In the genomic region with DNA sequence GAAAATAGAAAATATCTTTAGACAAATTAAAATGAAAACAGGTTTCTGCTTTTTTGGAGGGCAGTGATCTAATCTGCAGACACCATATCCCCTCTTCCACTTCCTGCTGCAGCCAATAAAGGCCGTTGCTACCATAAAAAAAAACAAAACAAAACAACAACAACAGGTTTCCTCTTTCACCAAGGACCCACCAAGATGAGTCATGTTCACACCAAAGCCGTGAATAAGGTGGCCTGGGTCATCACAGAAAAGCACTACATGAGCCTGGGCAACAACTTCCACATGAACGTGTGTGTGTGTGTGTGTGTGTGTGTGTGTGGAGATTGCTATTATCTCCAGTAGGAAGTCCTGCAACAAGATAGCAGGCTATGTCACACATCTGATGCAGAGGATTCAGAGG, we compare ENCODE assay signal across 13 cellular contexts. TPM values are rescaled to one million over a fixed set of nuclear protein-coding genes. Genes with fewer than 3 reads are reported as not detected.
DNase-seq lines count a peak whose midpoint lies in the region; ATAC-seq and TF ChIP-seq lines count a peak whose summit lies in the region.
"Had no signal": no experiment of that assay in that cellular context is flagged by ENCODE, and none has a peak within 500 bp of the region (broad histone marks: within the 10 kb centered on the region; RNA-seq: fewer than 3 reads in every experiment).

No MANE protein-coding gene starts in this region.

- intact Hi-C loops in CD14-positive monocyte (cut with micrococcal nuclease) (loop anchor here in 1 of 2 donors (2.0 kb wide), 1 partner anchor 19 kb away; no protein-coding TSS in a partner anchor), colonic mucosa (cut with DNase I) (no loop called here)

- H3K4me1 ChIP-seq in endodermal cell (ENCODE audit: control insufficient read depth, insufficient read depth, low read length) (no peaks in the 10 kb centered on the region), colonic mucosa (no peaks in the 10 kb centered on the region)

- CTCF ChIA-PET in RWPE1 (lab: Yijun Ruan, JAX) = no interaction called here

- peak; percentile 81 for DNase-seq in CD14-positive monocyte (ENCODE audit: low spot score)
- DNase-seq in endodermal cell = peak; percentile 79
- DNase-seq in RWPE1 (ENCODE audit: low spot score) = no peak
- no peak for DNase-seq in colonic mucosa
- DNase-seq in NCI-H82 treated with DMSO at 0.1 percent for 48 hours (lab: John Stamatoyannopoulos, UW; ENCODE audit: unreplicated experiment) = no peak
- DNase-seq: C1 segment of cervical spinal cord, NCI-H526 had no signal

- ATAC-seq in GM19351 (IDR thresholded peaks at IDR 0.05; ENCODE audit: unreplicated experiment) = peak; percentile 82
- peak; percentile 87 for ATAC-seq in HG03442 (IDR thresholded peaks at IDR 0.05; ENCODE audit: unreplicated experiment)
- no peak for ATAC-seq in HG02678 (IDR thresholded peaks at IDR 0.05; ENCODE audit: unreplicated experiment)

- TF ChIP-seq CTCF in CD14-positive monocyte (IDR thresholded peaks at IDR 0.05) = no peak
- TF ChIP-seq CTCF in endodermal cell (conservative IDR thresholded peaks at IDR 0.05) = no peak
- TF ChIP-seq CTCF in RWPE1 (conservative IDR thresholded peaks at IDR 0.05; ENCODE audit: low read depth) = no peak
- no peak for TF ChIP-seq CTCF in colonic mucosa (IDR thresholded peaks at IDR 0.05)

- peak overlapping the region in 4 of 7 donors; percentile 27 to 76 (median 47) for H3K27ac Mint-ChIP-seq in CD14-positive monocyte
- H3K27ac Mint-ChIP-seq in endodermal cell = no peak overlapping the region
- H3K27ac Mint-ChIP-seq: activated naive CD8-positive, alpha-beta T cell; memory B cell had no signal

- H3K9me3 Mint-ChIP-seq in CD14-positive monocyte (peaks cover 0 to 2% (median 2%) of the 10 kb centered on the region in 7 donors), endodermal cell (no peaks in the 10 kb centered on the region)

- H3K4me1 Mint-ChIP-seq in CD14-positive monocyte (peaks cover 8% of the 10 kb centered on the region), endodermal cell (no peaks in the 10 kb centered on the region)
- H3K4me1 Mint-ChIP-seq: memory B cell had no signal

- 70% methylated on average over 3 of the region's 3 CpGs; no CpG with 5 or more reads in 1 of the 2 experiments for WGBS in endodermal cell (ENCODE audit: insufficient coverage in 1 of 2, insufficient read length in 1 of 2), 2 experiments

- no peaks in the 10 kb centered on the region for H3K36me3 ChIP-seq in endodermal cell (ENCODE audit: control insufficient read depth, insufficient read depth, low read length)
- H3K36me3 ChIP-seq in colonic mucosa = no peaks in the 10 kb centered on the region

- H3K9me3 ChIP-seq in endodermal cell (ENCODE audit: control insufficient read depth, low read length) (no peaks in the 10 kb centered on the region), colonic mucosa (no peaks in the 10 kb centered on the region)

- H3K4me3 ChIP-seq in endodermal cell (ENCODE audit: low read length) (no peak overlapping the region), colonic mucosa (no peak overlapping the region)

- H3K27me3 ChIP-seq in endodermal cell (ENCODE audit: control insufficient read depth, insufficient read depth, low read length, poor library complexity, severe bottlenecking) (no peaks in the 10 kb centered on the region), colonic mucosa (no peaks in the 10 kb centered on the region)

- H3K4me3 Mint-ChIP-seq in CD14-positive monocyte = peak overlapping the region in 1 of 2 donors; percentile 14
- H3K4me3 Mint-ChIP-seq in endodermal cell = no peak overlapping the region
- H3K4me3 Mint-ChIP-seq: activated naive CD8-positive, alpha-beta T cell; memory B cell had no signal

- no peak overlapping the region for H3K27ac ChIP-seq in endodermal cell (ENCODE audit: low read depth, low read length)
- H3K27ac ChIP-seq in RWPE1 = no peak overlapping the region
- H3K27ac ChIP-seq in colonic mucosa = no peak overlapping the region
- H3K27ac ChIP-seq: epithelial cell of prostate had no signal

- H3K9ac ChIP-seq in endodermal cell (ENCODE audit: extremely low read depth, low read length, poor library complexity, severe bottlenecking) = no peak overlapping the region
- H3K9ac ChIP-seq in colonic mucosa (ENCODE audit: low read depth in 2 of 2, low read length in 2 of 2) = no peak overlapping the region

- POLR2A ChIA-PET in RWPE1 (lab: Yijun Ruan, JAX; ENCODE audit: low non-redundant PET) = no interaction called here

- H3K36me3 Mint-ChIP-seq in CD14-positive monocyte (no peaks in the 10 kb centered on the region), endodermal cell (ENCODE audit: low read depth) (no peaks in the 10 kb centered on the region)
- H3K36me3 Mint-ChIP-seq: activated naive CD8-positive, alpha-beta T cell; memory B cell had no signal

- H3K27me3 Mint-ChIP-seq in CD14-positive monocyte (ENCODE audit: low read depth in 3 of 3) (peaks cover 16 to 34% (median 31%) of the 10 kb centered on the region in 3 donors), endodermal cell (ENCODE audit: insufficient read depth) (no peaks in the 10 kb centered on the region)

RNA-seq across cellular contexts. Expression of a gene that starts 24.8 kb away (rescaled TPM):
- polyA plus RNA-seq in CD14-positive monocyte = under 1 TPM in 1 of 2 donors, not detected in 1; 0.03 TPM
- total RNA-seq in endodermal cell (1 to 10 TPM; 3.3 to 4.3 TPM), colonic mucosa (100 to 1,000 TPM in 1 of 2 donors, 10 to 100 TPM in 1; 54.2 to 103 TPM)
- polyA plus RNA-seq in endodermal cell (2013, experiment 1 of 2) = 0.28 TPM
- polyA plus RNA-seq in endodermal cell (2013, experiment 2 of 2) = 0.21 TPM

Comparison
In these comparisons a context has a peak if more than half of its experiments do, and no peak if none do; other contexts are left out.
1. DNase-seq: peak in CD14-positive monocyte (single experiment) and endodermal cell (single experiment); none in RWPE1 (single experiment), colonic mucosa (single experiment) and NCI-H82 treated with DMSO at 0.1 percent for 48 hours (single experiment).
2. RNA of a gene that starts 24.8 kb away (total RNA-seq): 54.2 to 103 TPM in colonic mucosa; 3.3 to 4.3 TPM in endodermal cell; every median in the first group is over 10 times any median in the second.